Comparison of ENCODE assay signal across 37 cellular contexts in genomic region chr10:90337316-90337715, GRCh38.
DNase-seq lines count a peak whose midpoint lies in the region; ATAC-seq, FAIRE-seq and TF ChIP-seq lines count a peak whose summit lies in the region.
"Had no signal": no experiment of that assay in that cellular context is flagged by ENCODE, and none has a peak within 500 bp of the region (broad histone marks: within the 10 kb centered on the region; RNA-seq: fewer than 3 reads in every experiment).

No MANE protein-coding gene starts in this region.

- no peak for FAIRE-seq in HepG2 (lab: Jason Lieb, UNC)
- no peak for FAIRE-seq in bronchial epithelial cell (lab: Jason Lieb, UNC)
- peak; percentile 60 for FAIRE-seq in keratinocyte (lab: Jason Lieb, UNC)
- FAIRE-seq: A204.1, A549, D721Med had no signal

- in situ Hi-C loops in mammary epithelial cell (cut with MboI; ENCODE audit: low sequenced_read_pairs in 2 of 2) (no loop called here), HepG2 (cut with HindIII; ENCODE audit: extremely low pct_ligation_motif_present, low pct_unique_long_range_greater_than_20kb) (no loop called here)

- no peak for TF ChIP-seq POLR2A in HepG2 (IDR thresholded peaks at IDR 0.05; ENCODE audit: insufficient read depth in 1 of 2, low read depth in 2 of 2, low read length in 2 of 2)
- no peak for TF ChIP-seq POLR2A in right lobe of liver (IDR thresholded peaks at IDR 0.05)

- H3K9ac ChIP-seq in mammary epithelial cell (ENCODE audit: insufficient read depth, low read length) (no peak overlapping the region), HepG2 (ENCODE audit: insufficient read depth, low read depth, low read length) (no peak overlapping the region), keratinocyte (ENCODE audit: control insufficient read depth, extremely low read depth, insufficient read depth, low read length) (no peak overlapping the region)
- H3K9ac ChIP-seq: BLaER1; BLaER1 treated with 17β-estradiol and CSF1 and Interleukin-3, amounts not matched to agents 10 nM and 100 nM had no signal

- H3K27me3 ChIP-seq in mammary epithelial cell (ENCODE audit: insufficient read depth, low read length), result no peaks in the 10 kb centered on the region
- no peaks in the 10 kb centered on the region for H3K27me3 ChIP-seq in HepG2 (ENCODE audit: control insufficient read depth in 1 of 2, insufficient read depth in 2 of 2, low read length in 2 of 2)
- no peaks in the 10 kb centered on the region for H3K27me3 ChIP-seq in right lobe of liver
- no peaks in the 10 kb centered on the region for H3K27me3 ChIP-seq in bronchial epithelial cell (ENCODE audit: control insufficient read depth, insufficient read depth, low read length)
- no peaks in the 10 kb centered on the region for H3K27me3 ChIP-seq in keratinocyte (ENCODE audit: control insufficient read depth, extremely low read depth, insufficient read depth, low read length)
- H3K27me3 ChIP-seq: BE2C; BLaER1; BLaER1 treated with 17β-estradiol and CSF1 and Interleukin-3, amounts not matched to agents 10 nM and 100 nM had no signal

- no peaks in the 10 kb centered on the region for H3K9me3 ChIP-seq in mammary epithelial cell (replicated peaks; ENCODE audit: insufficient read depth, low read length)
- no peaks in the 10 kb centered on the region for H3K9me3 ChIP-seq in HepG2 (ENCODE audit: low read length)
- no peaks in the 10 kb centered on the region for H3K9me3 ChIP-seq in right lobe of liver
- no peaks in the 10 kb centered on the region for H3K9me3 ChIP-seq in keratinocyte (ENCODE audit: control insufficient read depth, low read depth, low read length)
- H3K9me3 ChIP-seq: A549; BE2C; BLaER1; BLaER1 treated with 17β-estradiol and CSF1 and Interleukin-3, amounts not matched to agents 10 nM and 100 nM; Caco-2 had no signal

- H3K9me3 Mint-ChIP-seq in MCF 10A (ENCODE audit: unreplicated experiment), result no peaks in the 10 kb centered on the region
- H3K9me3 Mint-ChIP-seq: CD8-positive, alpha-beta T cell had no signal

- H3K4me1 ChIP-seq in mammary epithelial cell (ENCODE audit: insufficient read depth, low read length), result peaks cover 5% of the 10 kb centered on the region
- H3K4me1 ChIP-seq in HepG2 (ENCODE audit: insufficient read depth, low read length), result no peaks in the 10 kb centered on the region
- H3K4me1 ChIP-seq in right lobe of liver, result no peaks in the 10 kb centered on the region
- H3K4me1 ChIP-seq in keratinocyte (ENCODE audit: control insufficient read depth, extremely low read depth, insufficient read depth, low read length), result peaks cover 2% of the 10 kb centered on the region
- H3K4me1 ChIP-seq: A549; BE2C; BLaER1; BLaER1 treated with 17β-estradiol and CSF1 and Interleukin-3, amounts not matched to agents 10 nM and 100 nM; Caco-2 had no signal

- H3K27ac ChIP-seq in mammary epithelial cell (ENCODE audit: insufficient read depth, low read depth, low read length), result no peak overlapping the region
- no peak overlapping the region for H3K27ac ChIP-seq in HepG2 (ENCODE audit: extremely low read length, insufficient read depth, low read length)
- H3K27ac ChIP-seq in right lobe of liver, result no peak overlapping the region
- no peak overlapping the region for H3K27ac ChIP-seq in keratinocyte (ENCODE audit: control insufficient read depth, insufficient read depth, low read length)
- H3K27ac ChIP-seq: 22Rv1; A549; BLaER1; BLaER1 treated with 17β-estradiol and CSF1 and Interleukin-3, amounts not matched to agents 10 nM and 100 nM; C4-2B had no signal

- H3K79me2 ChIP-seq in mammary epithelial cell (ENCODE audit: insufficient read depth, low read length), result no peaks in the 10 kb centered on the region
- H3K79me2 ChIP-seq in HepG2 (ENCODE audit: insufficient read depth, low read length), result no peaks in the 10 kb centered on the region
- no peaks in the 10 kb centered on the region for H3K79me2 ChIP-seq in keratinocyte (ENCODE audit: control insufficient read depth, insufficient read depth, low read length)

- no peak overlapping the region for H3K4me3 Mint-ChIP-seq in MCF 10A (ENCODE audit: unreplicated experiment)
- H3K4me3 Mint-ChIP-seq: B cell; CD14-positive monocyte; CD4-positive, alpha-beta memory T cell; CD4-positive, alpha-beta T cell; CD4-positive, CD25-positive, alpha-beta regulatory T cell; CD8-positive, alpha-beta memory T cell; CD8-positive, alpha-beta T cell had no signal

- TF ChIP-seq RAD21 in HepG2 (CRISPR knock-in tag; IDR thresholded peaks at IDR 0.05), result no peak

- CTCF ChIA-PET in mammary epithelial cell (lab: Charles Lee; ENCODE audit: low non-redundant PET), result no interaction called here
- CTCF ChIA-PET in MCF 10A (lab: Yijun Ruan, JAX), result interaction anchor here (0.7 kb wide), 1 partner anchor 15 kb away, joined by 3 read pairs; no protein-coding TSS in a partner anchor
- CTCF ChIA-PET in HepG2 (lab: Yijun Ruan, JAX; ENCODE audit: low intra/inter-chr PET ratio, low total read pairs), result no interaction called here

- 67% methylated on average over 1 of the region's 1 CpG for WGBS in mammary epithelial cell (ENCODE audit: low coverage, missing lambda C conversion rate)
- 0% methylated on average over 1 of the region's 1 CpG for WGBS in HepG2 (ENCODE audit: low lambda C conversion rate)
- 17% methylated on average over 1 of the region's 1 CpG for WGBS in right lobe of liver (ENCODE audit: insufficient coverage, low coverage, low lambda C conversion rate, missing lambda C conversion rate)

- no TSS peak for BruUV-seq in mammary epithelial cell (replicated peaks; lab: Mats Ljungman, UMichigan)
- BruUV-seq in MCF 10A (replicated peaks; lab: Mats Ljungman, UMichigan), result no TSS peak
- no TSS peak for BruUV-seq in HepG2 (replicated peaks; lab: Mats Ljungman, UMichigan)

- H3K9me1 ChIP-seq in keratinocyte (ENCODE audit: control insufficient read depth, extremely low read depth, insufficient read depth, low read length), result no peaks in the 10 kb centered on the region

- TF ChIP-seq CTCF in mammary epithelial cell (conservative IDR thresholded peaks at IDR 0.05 in 1 of 2, IDR thresholded peaks at IDR 0.05 in 1 of 2; ENCODE audit: extremely low read depth in 1 of 2, insufficient read depth in 1 of 2, low read depth in 1 of 2, low read length in 2 of 2) (no peak), MCF 10A (IDR thresholded peaks at IDR 0.05; ENCODE audit: unreplicated experiment) (no peak), HepG2 (CRISPR knock-in tag; IDR thresholded peaks at IDR 0.05) (no peak), right lobe of liver (IDR thresholded peaks at IDR 0.05) (no peak), bronchial epithelial cell (IDR thresholded peaks at IDR 0.05; ENCODE audit: insufficient read depth, low read length, severe bottlenecking) (no peak), keratinocyte (optimal IDR thresholded peaks at IDR 0.05 in 1 of 3, IDR thresholded peaks at IDR 0.05 in 1 of 3, conservative IDR thresholded peaks at IDR 0.05 in 1 of 3; ENCODE audit: extremely low read depth in 1 of 3, insufficient read depth in 2 of 3, low read length in 3 of 3) (no peak)

- ATAC-seq in HepG2, result no peak
- ATAC-seq in right lobe of liver, result no peak
- ATAC-seq: A549; CD8-positive, alpha-beta T cell had no signal

- H3K36me3 Mint-ChIP-seq in MCF 10A (ENCODE audit: insufficient read depth, unreplicated experiment), result no peaks in the 10 kb centered on the region
- H3K36me3 Mint-ChIP-seq: CD14-positive monocyte; CD4-positive, alpha-beta memory T cell; CD4-positive, CD25-positive, alpha-beta regulatory T cell; CD8-positive, alpha-beta memory T cell; CD8-positive, alpha-beta T cell had no signal

- DNase-seq in mammary epithelial cell (peak; percentile 66), MCF 10A (ENCODE audit: unreplicated experiment) (no peak), HepG2 (ENCODE audit: low spot score) (no peak), right lobe of liver (no peak), bronchial epithelial cell (ENCODE audit: low read depth) (peak; percentile 6), keratinocyte (ENCODE audit: low read depth, low spot score) (no peak), NCI-H1417 treated with DMSO at 0.1 percent for 48 hours (lab: John Stamatoyannopoulos, UW) (no peak), RPMI8226 (no peak)
- DNase-seq: 8988T; ACHN; AML-193; BE2C; C1 segment of cervical spinal cord; Caco-2; Calu3; CD4-positive, alpha-beta memory T cell; CD4-positive, alpha-beta T cell; CD4-positive, CD25-positive, alpha-beta regulatory T cell; CD8-positive, alpha-beta memory T cell; CD8-positive, alpha-beta T cell; COR-L47; DMS 273 treated with DMSO at 0.1 percent for 48 hours; DMS153; DMS53; DMS79; DMS79 treated with DMSO at 0.1 percent for 48 hours; DND-41; EL had no signal

- TF ChIP-seq EP300 in HepG2 (IDR thresholded peaks at IDR 0.05; ENCODE audit: low read depth in 2 of 2, low read length in 2 of 2), result no peak
- TF ChIP-seq EP300 in HepG2 (CRISPR knock-in tag; IDR thresholded peaks at IDR 0.05; ENCODE audit: borderline replicate concordance), result no peak

- dilution Hi-C loops in mammary epithelial cell (cut with HindIII; ENCODE audit: low sequenced_read_pairs) (no loop called here), keratinocyte (cut with MboI; ENCODE audit: extremely low pct_ligation_motif_present, low sequenced_read_pairs) (no loop called here)

- H2AFZ ChIP-seq in mammary epithelial cell (ENCODE audit: low read depth, low read length), result no peak overlapping the region
- no peak overlapping the region for H2AFZ ChIP-seq in HepG2 (ENCODE audit: low read length)
- no peak overlapping the region for H2AFZ ChIP-seq in keratinocyte (ENCODE audit: control insufficient read depth, low read length)

- H3K4me3 ChIP-seq in mammary epithelial cell (replicated peaks in 1 of 3; ENCODE audit: insufficient read depth in 1 of 3, low read depth in 2 of 3, low read length in 3 of 3) (no peak overlapping the region), HepG2 (replicated peaks in 1 of 3; ENCODE audit: insufficient read depth in 1 of 3, low read depth in 2 of 3, low read length in 3 of 3) (no peak overlapping the region), right lobe of liver (no peak overlapping the region), bronchial epithelial cell (ENCODE audit: low read depth, low read length) (no peak overlapping the region), keratinocyte (ENCODE audit: control insufficient read depth in 2 of 3, extremely low read depth in 1 of 3, insufficient read depth in 2 of 3, low read depth in 1 of 3, low read length in 3 of 3) (no peak overlapping the region)
- H3K4me3 ChIP-seq: A549; BLaER1; BLaER1 treated with 17β-estradiol and CSF1 and Interleukin-3, amounts not matched to agents 10 nM and 100 nM had no signal

- H3K4me1 Mint-ChIP-seq in MCF 10A (ENCODE audit: insufficient read depth, unreplicated experiment), result no peaks in the 10 kb centered on the region
- H3K4me1 Mint-ChIP-seq: B cell; CD14-positive monocyte; CD4-positive, alpha-beta memory T cell; CD4-positive, CD25-positive, alpha-beta regulatory T cell; CD8-positive, alpha-beta memory T cell had no signal

- POLR2A ChIA-PET in MCF 10A (lab: Yijun Ruan, JAX) (interaction anchor here (0.7 to 1.6 kb wide), 2 partner anchors 22 to 523 kb away, joined by 3 to 5 read pairs; no protein-coding TSS in a partner anchor), HepG2 (lab: Yijun Ruan, JAX) (no interaction called here)

- H3K4me2 ChIP-seq in mammary epithelial cell (ENCODE audit: insufficient read depth, low read depth, low read length) (no peak overlapping the region), HepG2 (ENCODE audit: low read depth, low read length) (no peak overlapping the region), keratinocyte (ENCODE audit: control insufficient read depth, extremely low read depth, insufficient read depth, low read depth, low read length) (no peak overlapping the region)
- H3K4me2 ChIP-seq: A549; BLaER1; BLaER1 treated with 17β-estradiol and CSF1 and Interleukin-3, amounts not matched to agents 10 nM and 100 nM had no signal

- no peaks in the 10 kb centered on the region for H3K27me3 Mint-ChIP-seq in MCF 10A (ENCODE audit: insufficient read depth, unreplicated experiment)
- H3K27me3 Mint-ChIP-seq: CD4-positive, alpha-beta memory T cell; CD4-positive, alpha-beta T cell; CD4-positive, CD25-positive, alpha-beta regulatory T cell had no signal

- no peaks in the 10 kb centered on the region for H4K20me1 ChIP-seq in mammary epithelial cell (ENCODE audit: insufficient read depth, low read length)
- no peaks in the 10 kb centered on the region for H4K20me1 ChIP-seq in HepG2 (ENCODE audit: insufficient read depth, low read length)
- no peaks in the 10 kb centered on the region for H4K20me1 ChIP-seq in keratinocyte (ENCODE audit: control insufficient read depth, extremely low read depth, insufficient read depth, low read length)
- H4K20me1 ChIP-seq: BLaER1; BLaER1 treated with 17β-estradiol and CSF1 and Interleukin-3, amounts not matched to agents 10 nM and 100 nM had no signal

- no peak overlapping the region for H3K27ac Mint-ChIP-seq in MCF 10A (ENCODE audit: low read depth, unreplicated experiment)
- H3K27ac Mint-ChIP-seq: B cell; CD14-positive monocyte; CD4-positive, alpha-beta memory T cell; CD4-positive, alpha-beta T cell; CD4-positive, CD25-positive, alpha-beta regulatory T cell; CD8-positive, alpha-beta memory T cell; CD8-positive, alpha-beta T cell had no signal

- intact Hi-C loops in mammary epithelial cell (cut with micrococcal nuclease), result no loop called here
- intact Hi-C loops in MCF 10A (cut with micrococcal nuclease), result no loop called here
- intact Hi-C loops in HepG2 (cut with micrococcal nuclease; ENCODE audit: unreplicated experiment), result no loop called here
- intact Hi-C loops in right lobe of liver (cut with DNase I), result no loop called here

- no peaks in the 10 kb centered on the region for H3K36me3 ChIP-seq in mammary epithelial cell (ENCODE audit: insufficient read depth, low read length)
- no peaks in the 10 kb centered on the region for H3K36me3 ChIP-seq in HepG2 (replicated peaks in 1 of 2; ENCODE audit: control insufficient read depth in 1 of 2, insufficient read depth in 2 of 2, low read length in 2 of 2)
- no peaks in the 10 kb centered on the region for H3K36me3 ChIP-seq in right lobe of liver
- H3K36me3 ChIP-seq in bronchial epithelial cell (ENCODE audit: control insufficient read depth, insufficient read depth, low read length), result no peaks in the 10 kb centered on the region
- no peaks in the 10 kb centered on the region for H3K36me3 ChIP-seq in keratinocyte (ENCODE audit: control insufficient read depth in 2 of 2, extremely low read depth in 1 of 2, insufficient read depth in 2 of 2, low read length in 2 of 2)
- H3K36me3 ChIP-seq: BE2C; BLaER1; BLaER1 treated with 17β-estradiol and CSF1 and Interleukin-3, amounts not matched to agents 10 nM and 100 nM had no signal

Comparison
In these comparisons a context has a peak if more than half of its experiments do, and no peak if none do; other contexts are left out.
1. DNase-seq: peak in mammary epithelial cell (single experiment) and bronchial epithelial cell (single experiment); none in MCF 10A (single experiment), HepG2 (single experiment), right lobe of liver (0 of 3), keratinocyte (single experiment), NCI-H1417 treated with DMSO at 0.1 percent for 48 hours (single experiment) and RPMI8226 (single experiment).